Comparison of ENCODE assay signal across 1 cellular context in the genomic region with DNA sequence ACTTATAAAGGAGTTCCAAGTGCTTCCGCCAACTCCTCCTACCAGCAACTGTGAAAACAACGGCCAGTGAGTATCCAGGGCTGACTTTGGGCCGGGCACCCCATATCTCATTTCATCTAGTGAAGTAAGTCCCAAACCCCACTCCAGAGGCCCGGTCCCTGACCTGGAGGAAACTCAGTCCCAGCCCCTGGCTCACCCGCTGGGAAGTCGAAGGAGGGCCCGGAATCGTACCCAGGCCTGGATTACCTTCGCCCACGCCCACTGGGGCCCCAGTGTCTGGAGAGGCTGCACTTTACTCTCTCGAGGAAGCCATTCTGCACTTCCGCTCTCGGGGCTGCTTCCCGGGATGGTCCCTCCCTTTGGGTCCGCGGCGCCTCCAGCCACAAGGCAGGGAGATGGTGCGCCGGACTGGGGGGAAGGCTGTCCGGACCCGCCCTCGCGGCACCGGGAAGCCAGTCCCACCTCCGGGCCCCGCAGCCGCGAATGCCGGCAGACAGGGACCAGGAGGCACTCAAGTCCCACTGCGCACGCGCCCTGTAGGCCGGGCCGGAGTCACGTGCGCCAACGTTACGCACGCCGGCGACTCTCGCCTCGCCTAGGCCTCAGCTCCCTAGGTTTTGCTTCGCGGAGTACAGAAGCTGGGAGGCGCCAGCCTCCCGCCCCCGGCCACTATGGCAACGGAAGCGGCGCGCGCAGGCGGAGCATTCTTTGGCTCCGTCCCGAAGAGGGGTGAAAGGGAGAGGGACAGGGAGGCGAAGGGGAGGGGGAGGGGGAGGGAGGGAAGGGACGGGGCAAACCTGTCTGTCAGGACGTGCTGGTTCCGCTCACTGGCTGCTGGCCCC.
TF ChIP-seq lines count a peak whose summit lies in the region.

Gene CMTR2 (minus strand): TSS at position 513 of the 842 bp plus-strand sequence. CDS start 3,482 bp downstream, outside the sequence.

TF ChIP-seq in K562, 482 proteins besides CTCF, POLR2A, EP300 and RAD21 (continued from another document and continues in another):
- TF ChIP-seq MGA (IDR thresholded peaks at IDR 0.05) (peak; percentile 97), ZNF77 (CRISPR knock-in tag; IDR thresholded peaks at IDR 0.05) (no peak), ZKSCAN8 (CRISPR knock-in tag; IDR thresholded peaks at IDR 0.05) (no peak), LEF1 (IDR thresholded peaks at IDR 0.05) (peak; percentile 57), ZBTB2 (IDR thresholded peaks at IDR 0.05) (peak; percentile 88), HDAC1 (IDR thresholded peaks at IDR 0.05) (peak in 1 of 2 experiments; percentile 74; a peak in 2 of 4 replicates), CXXC5 (CRISPR knock-in tag; IDR thresholded peaks at IDR 0.05) (peak; percentile 99), ZBTB12 (CRISPR knock-in tag; IDR thresholded peaks at IDR 0.05) (0 out of 2 replicates have a peak, but pooled peaks have one; percentile 23), FIP1L1 (IDR thresholded peaks at IDR 0.05; ENCODE audit: low read depth, low read length, poor library complexity, severe bottlenecking) (peak; percentile 65), KAT2B (IDR thresholded peaks at IDR 0.05; ENCODE audit: low read depth, low read length) (no peak), NR3C1 (CRISPR knock-in tag; IDR thresholded peaks at IDR 0.05) (no peak), HIVEP1 (CRISPR knock-in tag; IDR thresholded peaks at IDR 0.05) (no peak), U2AF2 (optimal IDR thresholded peaks at IDR 0.05; ENCODE audit: low read depth, low read length) (no peak), TAF7 (tag; IDR thresholded peaks at IDR 0.05) (peak; percentile 61), MCM3 (IDR thresholded peaks at IDR 0.05) (no peak), MNT (conservative IDR thresholded peaks at IDR 0.05) (peak; percentile 90 to 93), TAF15 (IDR thresholded peaks at IDR 0.05; ENCODE audit: low read depth, low read length) (no peak), HNRNPK (IDR thresholded peaks at IDR 0.05; ENCODE audit: low read depth, low read length, poor library complexity, severe bottlenecking) (peak; percentile 31), ZZZ3 (IDR thresholded peaks at IDR 0.05) (no peak), ARNT (IDR thresholded peaks at IDR 0.05) (no peak), NCOR1 (IDR thresholded peaks at IDR 0.05) (no peak), SPI1 (IDR thresholded peaks at IDR 0.05; ENCODE audit: borderline replicate concordance, low read depth, low read length) (peak; percentile 91), RFX7 (CRISPR knock-in tag; IDR thresholded peaks at IDR 0.05) (no peak), ZNF12 (CRISPR knock-in tag; IDR thresholded peaks at IDR 0.05) (peak; percentile 50; the same call in 1 of the 2 replicates), YBX1 (IDR thresholded peaks at IDR 0.05) (no peak), NUFIP1 (IDR thresholded peaks at IDR 0.05; ENCODE audit: partially characterized antibody) (no peak), ELF4 (CRISPR knock-in tag; IDR thresholded peaks at IDR 0.05) (0 out of 2 replicates have a peak, but pooled peaks have one; percentile 9)
- TF ChIP-seq, protein P1, sequence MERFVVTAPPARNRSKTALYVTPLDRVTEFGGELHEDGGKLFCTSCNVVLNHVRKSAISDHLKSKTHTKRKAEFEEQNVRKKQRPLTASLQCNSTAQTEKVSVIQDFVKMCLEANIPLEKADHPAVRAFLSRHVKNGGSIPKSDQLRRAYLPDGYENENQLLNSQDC (CRISPR knock-in tag; IDR thresholded peaks at IDR 0.05) = no peak
- TF ChIP-seq, protein P2, sequence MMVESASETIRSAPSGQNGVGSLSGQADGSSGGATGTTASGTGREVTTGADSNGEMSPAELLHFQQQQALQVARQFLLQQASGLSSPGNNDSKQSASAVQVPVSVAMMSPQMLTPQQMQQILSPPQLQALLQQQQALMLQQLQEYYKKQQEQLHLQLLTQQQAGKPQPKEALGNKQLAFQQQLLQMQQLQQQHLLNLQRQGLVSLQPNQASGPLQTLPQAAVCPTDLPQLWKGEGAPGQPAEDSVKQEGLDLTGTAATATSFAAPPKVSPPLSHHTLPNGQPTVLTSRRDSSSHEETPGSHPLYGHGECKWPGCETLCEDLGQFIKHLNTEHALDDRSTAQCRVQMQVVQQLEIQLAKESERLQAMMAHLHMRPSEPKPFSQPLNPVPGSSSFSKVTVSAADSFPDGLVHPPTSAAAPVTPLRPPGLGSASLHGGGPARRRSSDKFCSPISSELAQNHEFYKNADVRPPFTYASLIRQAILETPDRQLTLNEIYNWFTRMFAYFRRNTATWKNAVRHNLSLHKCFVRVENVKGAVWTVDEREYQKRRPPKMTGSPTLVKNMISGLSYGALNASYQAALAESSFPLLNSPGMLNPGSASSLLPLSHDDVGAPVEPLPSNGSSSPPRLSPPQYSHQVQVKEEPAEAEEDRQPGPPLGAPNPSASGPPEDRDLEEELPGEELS (CRISPR knock-in tag; IDR thresholded peaks at IDR 0.05; ENCODE audit: borderline replicate concordance) = no peak; the same call in none of the 2 replicates
- TF ChIP-seq, protein P3, sequence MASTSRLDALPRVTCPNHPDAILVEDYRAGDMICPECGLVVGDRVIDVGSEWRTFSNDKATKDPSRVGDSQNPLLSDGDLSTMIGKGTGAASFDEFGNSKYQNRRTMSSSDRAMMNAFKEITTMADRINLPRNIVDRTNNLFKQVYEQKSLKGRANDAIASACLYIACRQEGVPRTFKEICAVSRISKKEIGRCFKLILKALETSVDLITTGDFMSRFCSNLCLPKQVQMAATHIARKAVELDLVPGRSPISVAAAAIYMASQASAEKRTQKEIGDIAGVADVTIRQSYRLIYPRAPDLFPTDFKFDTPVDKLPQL (IDR thresholded peaks at IDR 0.05; ENCODE audit: extremely low read depth, insufficient read length) = peak; percentile 18
- TF ChIP-seq, protein P4, sequence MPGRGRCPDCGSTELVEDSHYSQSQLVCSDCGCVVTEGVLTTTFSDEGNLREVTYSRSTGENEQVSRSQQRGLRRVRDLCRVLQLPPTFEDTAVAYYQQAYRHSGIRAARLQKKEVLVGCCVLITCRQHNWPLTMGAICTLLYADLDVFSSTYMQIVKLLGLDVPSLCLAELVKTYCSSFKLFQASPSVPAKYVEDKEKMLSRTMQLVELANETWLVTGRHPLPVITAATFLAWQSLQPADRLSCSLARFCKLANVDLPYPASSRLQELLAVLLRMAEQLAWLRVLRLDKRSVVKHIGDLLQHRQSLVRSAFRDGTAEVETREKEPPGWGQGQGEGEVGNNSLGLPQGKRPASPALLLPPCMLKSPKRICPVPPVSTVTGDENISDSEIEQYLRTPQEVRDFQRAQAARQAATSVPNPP (IDR thresholded peaks at IDR 0.05; ENCODE audit: borderline replicate concordance, insufficient read depth, insufficient read length) = no peak
- TF ChIP-seq, protein P5, sequence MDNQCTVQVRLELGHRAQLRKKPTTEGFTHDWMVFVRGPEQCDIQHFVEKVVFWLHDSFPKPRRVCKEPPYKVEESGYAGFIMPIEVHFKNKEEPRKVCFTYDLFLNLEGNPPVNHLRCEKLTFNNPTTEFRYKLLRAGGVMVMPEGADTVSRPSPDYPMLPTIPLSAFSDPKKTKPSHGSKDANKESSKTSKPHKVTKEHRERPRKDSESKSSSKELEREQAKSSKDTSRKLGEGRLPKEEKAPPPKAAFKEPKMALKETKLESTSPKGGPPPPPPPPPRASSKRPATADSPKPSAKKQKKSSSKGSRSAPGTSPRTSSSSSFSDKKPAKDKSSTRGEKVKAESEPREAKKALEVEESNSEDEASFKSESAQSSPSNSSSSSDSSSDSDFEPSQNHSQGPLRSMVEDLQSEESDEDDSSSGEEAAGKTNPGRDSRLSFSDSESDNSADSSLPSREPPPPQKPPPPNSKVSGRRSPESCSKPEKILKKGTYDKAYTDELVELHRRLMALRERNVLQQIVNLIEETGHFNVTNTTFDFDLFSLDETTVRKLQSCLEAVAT (IDR thresholded peaks at IDR 0.05) = no peak
